ENCODE assay signal across 9 cellular contexts in genomic region chr11:72773291-72773690, GRCh38. TPM values are rescaled to one million over a fixed set of nuclear protein-coding genes. Genes with fewer than 3 reads are reported as not detected.
DNase-seq lines count a peak whose midpoint lies in the region; ATAC-seq, FAIRE-seq and TF ChIP-seq lines count a peak whose summit lies in the region.
"Had no signal": no experiment of that assay in that cellular context is flagged by ENCODE, and none has a peak within 500 bp of the region (broad histone marks: within the 10 kb centered on the region; RNA-seq: fewer than 3 reads in every experiment).

No MANE protein-coding gene starts in this region.

- no peak overlapping the region for H3K4me3 Mint-ChIP-seq in stimulated activated effector memory CD8-positive, alpha-beta T cell treated with anti-CD3 and anti-CD28 coated beads, Interleukin-12 subunit alpha, Interleukin-12 subunit beta, amount 100 ng/mL, for 72 hours
- H3K4me3 Mint-ChIP-seq: dendritic cell treated with granulocyte-macrophage colony-stimulating factor and Interleukin-4, amounts not matched to agents 40 ng/mL and 50 ng/mL, for 4 days had no signal

- FAIRE-seq in small intestine (lab: Jason Lieb, UNC) (no peak), D721Med (lab: Jason Lieb, UNC) (no peak)

- WGBS in small intestine, 3 donors: 40 to 50% (median 47%) methylated on average over 5 of the region's 5 CpGs

- H3K4me3 ChIP-seq in small intestine (ENCODE audit: low read depth in 1 of 2, low read length in 2 of 2): no peak overlapping the region

- H3K4me1 Mint-ChIP-seq in stimulated activated effector memory CD8-positive, alpha-beta T cell treated with anti-CD3 and anti-CD28 coated beads, Interleukin-12 subunit alpha, Interleukin-12 subunit beta, amount 100 ng/mL, for 72 hours: peaks cover 36% of the 10 kb centered on the region

- H3K27me3 ChIP-seq in small intestine (ENCODE audit: control insufficient read depth in 2 of 2, insufficient read depth in 2 of 2, low read length in 2 of 2): no peaks in the 10 kb centered on the region
- H3K27me3 ChIP-seq: neutrophil had no signal

- H3K27ac Mint-ChIP-seq in stimulated activated effector memory CD8-positive, alpha-beta T cell treated with anti-CD3 and anti-CD28 coated beads, Interleukin-12 subunit alpha, Interleukin-12 subunit beta, amount 100 ng/mL, for 72 hours: peak overlapping the region; percentile 82

- intact Hi-C loops in left ventricle myocardium superior (cut with micrococcal nuclease): no loop called here

- peak; percentile 52 for DNase-seq in HS-5 (ENCODE audit: low read depth)
- DNase-seq in amniotic epithelial cell (ENCODE audit: low read depth): peak; percentile 91
- DNase-seq in left ventricle myocardium superior: peak; percentile 69
- DNase-seq in stimulated activated effector memory CD8-positive, alpha-beta T cell treated with anti-CD3 and anti-CD28 coated beads, Interleukin-12 subunit alpha, Interleukin-12 subunit beta, amount 100 ng/mL, for 72 hours (ENCODE audit: low spot score in 2 of 2): no peak
- no peak for DNase-seq in small intestine
- no peak for DNase-seq in D721Med (ENCODE audit: insufficient read length, low spot score)

- no peaks in the 10 kb centered on the region for H3K36me3 Mint-ChIP-seq in stimulated activated effector memory CD8-positive, alpha-beta T cell treated with anti-CD3 and anti-CD28 coated beads, Interleukin-12 subunit alpha, Interleukin-12 subunit beta, amount 100 ng/mL, for 72 hours

- no peak for TF ChIP-seq CTCF in D721Med (IDR thresholded peaks at IDR 0.05; ENCODE audit: insufficient read depth, missing control alignments)

- no peaks in the 10 kb centered on the region for H3K36me3 ChIP-seq in small intestine (ENCODE audit: control insufficient read depth in 2 of 2, insufficient read depth in 2 of 2, low read length in 2 of 2)
- H3K36me3 ChIP-seq: neutrophil had no signal

- no peaks in the 10 kb centered on the region for H3K9me3 ChIP-seq in small intestine (ENCODE audit: control insufficient read depth, low read depth)
- H3K9me3 ChIP-seq: neutrophil had no signal

- ATAC-seq in left ventricle myocardium superior (peak; percentile 79), GM19452 (IDR thresholded peaks at IDR 0.05; ENCODE audit: unreplicated experiment) (no peak)
- peak; percentile 17 for ATAC-seq in stimulated activated effector memory CD8-positive, alpha-beta T cell treated with anti-CD3 and anti-CD28 coated beads, Interleukin-12 subunit alpha, Interleukin-12 subunit beta, amount 100 ng/mL, for 72 hours

- no peak overlapping the region for H3K27ac ChIP-seq in small intestine (ENCODE audit: low read depth in 1 of 2, low read length in 1 of 2)
- H3K27ac ChIP-seq: neutrophil had no signal

- no peaks in the 10 kb centered on the region for H3K9me3 Mint-ChIP-seq in stimulated activated effector memory CD8-positive, alpha-beta T cell treated with anti-CD3 and anti-CD28 coated beads, Interleukin-12 subunit alpha, Interleukin-12 subunit beta, amount 100 ng/mL, for 72 hours
- H3K9me3 Mint-ChIP-seq: dendritic cell treated with granulocyte-macrophage colony-stimulating factor and Interleukin-4, amounts not matched to agents 40 ng/mL and 50 ng/mL, for 4 days had no signal

- no peaks in the 10 kb centered on the region for H3K4me1 ChIP-seq in small intestine (ENCODE audit: control insufficient read depth in 2 of 2, insufficient read depth in 1 of 2, low read depth in 1 of 2, low read length in 1 of 2)

RNA-seq across cellular contexts. Expression of gene STARD10, which starts 20.6 kb away (rescaled TPM):
- 102 TPM for total RNA-seq in left ventricle myocardium superior
- 100 to 1,000 TPM; 169 to 331 (median 238) TPM for polyA plus RNA-seq in small intestine

RNA-seq across cellular contexts. Expression of gene ARAP1, which starts 21.1 kb away (rescaled TPM):
- 58.9 TPM for total RNA-seq in left ventricle myocardium superior
- polyA plus RNA-seq in small intestine: 10 to 100 TPM; 42.2 to 58.4 (median 48.0) TPM

RNA-seq across cellular contexts. Expression of gene ATG16L2, which starts 40.9 kb away (rescaled TPM):
- total RNA-seq in left ventricle myocardium superior: 16.3 TPM
- polyA plus RNA-seq in small intestine: 10 to 100 TPM; 19.7 to 43.2 (median 37.0) TPM

Comparison
In these comparisons a context has a peak if more than half of its experiments do, and no peak if none do; other contexts are left out.
1. DNase-seq: peak in HS-5 (single experiment), amniotic epithelial cell (single experiment) and left ventricle myocardium superior (single experiment); none in stimulated activated effector memory CD8-positive, alpha-beta T cell treated with anti-CD3 and anti-CD28 coated beads, Interleukin-12 subunit alpha, Interleukin-12 subunit beta, amount 100 ng/mL, for 72 hours (0 of 2), small intestine (single experiment) and D721Med (single experiment).